In genomic region chr6:1997702-1998101, GRCh38 we compare ENCODE assay signal across 25 cellular contexts.
"Had no signal": no experiment of that assay in that cellular context is flagged by ENCODE, and none has a peak within 500 bp of the region (broad histone marks: within the 10 kb centered on the region; RNA-seq: fewer than 3 reads in every experiment).

No MANE protein-coding gene starts in this region.

- ATAC-seq: natural killer cell; psoas muscle; right cardiac atrium; sciatic nerve; stimulated activated memory B cell treated with anti-CD40 and anti-IgM and Interleukin-4, amounts not matched to agents 10 μg/mL and 1 μg/mL and 100 μg/mL, for 72 hours had no signal

- DNase-seq: natural killer cell; occipital lobe; ovary; posterior cingulate gyrus; psoas muscle; right cardiac atrium; spleen; stimulated activated CD4-positive, alpha-beta T cell treated with anti-CD3 and anti-CD28 coated beads, Interleukin-12 subunit alpha, Interleukin-12 subunit beta, amount 100 ng/mL, for 4 hours; stimulated activated CD4-positive, alpha-beta T cell treated with anti-CD3 and anti-CD28 coated beads, Interleukin-1b, Interleukin-23, amount 100 ng/mL, for 48 hours; stimulated activated CD4-positive, alpha-beta T cell treated with anti-CD3 and anti-CD28 coated beads, Interleukin-4, amount 100 ng/mL, for 1 hour; stimulated activated CD4-positive, alpha-beta T cell treated with anti-CD3 and anti-CD28 coated beads, Interleukin-4, amount 100 ng/mL, for 4 hours; stimulated activated CD8-positive, alpha-beta memory T cell treated with anti-CD3 and anti-CD28 coated beads, Interleukin-4, amount 100 ng/mL, for 48 hours; stimulated activated naive CD4-positive, alpha-beta T cell; stomach; thyroid gland; trophoblast cell; upper lobe of left lung had no signal

- H3K4me3 ChIP-seq: neural progenitor cell, ovary, psoas muscle, skin epidermis, smooth muscle cell, spleen, stomach, thoracic aorta, thyroid gland, tibial nerve, upper lobe of left lung, vagina had no signal
